In genomic region chr2:30678410-30679137, GRCh38 we compare ENCODE assay signal across 14 cellular contexts.
"Had no signal": no experiment of that assay in that cellular context is flagged by ENCODE, and none has a peak within 500 bp of the region (broad histone marks: within the 10 kb centered on the region; RNA-seq: fewer than 3 reads in every experiment).

No MANE protein-coding gene starts in this region.

- H3K4me3 Mint-ChIP-seq: activated naive CD4-positive, alpha-beta T cell treated with anti-CD3 and anti-CD28 coated beads for 36 hours; dendritic cell treated with granulocyte-macrophage colony-stimulating factor and Interleukin-4, amounts not matched to agents 40 ng/mL and 50 ng/mL, for 4 days had no signal

- H3K36me3 ChIP-seq: adrenal gland, SJSA1, tibial nerve had no signal

- H3K4me1 ChIP-seq: adrenal gland, body of pancreas, tibial nerve had no signal

- H3K4me3 ChIP-seq: adrenal gland, body of pancreas, SJSA1, smooth muscle cell, tibial nerve had no signal

- H3K27ac ChIP-seq: body of pancreas, SJSA1, tibial nerve had no signal

- H3K27me3 ChIP-seq: adrenal gland, body of pancreas, SJSA1, tibial nerve had no signal

- H3K9me3 ChIP-seq: adrenal gland, body of pancreas, SJSA1, tibial nerve had no signal

- DNase-seq: activated CD4-positive, alpha-beta T cell treated with anti-CD3 and anti-CD28 coated beads for 1 hour; activated CD4-positive, alpha-beta T cell treated with anti-CD3 and anti-CD28 coated beads, Interleukin-2, amount 50 U/mL, for 48 hours; activated naive CD4-positive, alpha-beta T cell treated with anti-CD3 and anti-CD28 coated beads for 36 hours; body of pancreas; glutamatergic neuron; left colon; mesendoderm; T-helper 9 cell had no signal

- ATAC-seq: body of pancreas, esophagus mucosa, left colon had no signal

- H3K9me3 Mint-ChIP-seq: activated naive CD4-positive, alpha-beta T cell treated with anti-CD3 and anti-CD28 coated beads for 36 hours; dendritic cell treated with granulocyte-macrophage colony-stimulating factor and Interleukin-4, amounts not matched to agents 40 ng/mL and 50 ng/mL, for 4 days had no signal

- H3K27ac Mint-ChIP-seq: activated naive CD4-positive, alpha-beta T cell treated with anti-CD3 and anti-CD28 coated beads for 36 hours; dendritic cell treated with granulocyte-macrophage colony-stimulating factor and Interleukin-4, amounts not matched to agents 40 ng/mL and 50 ng/mL, for 4 days had no signal
